In genomic region chr3:186930639-186931486, GRCh38 we compare ENCODE assay signal across 8 cellular contexts. TPM values are rescaled to one million over a fixed set of nuclear protein-coding genes. Genes with fewer than 3 reads are reported as not detected.
DNase-seq lines count a peak whose midpoint lies in the region; ATAC-seq and TF ChIP-seq lines count a peak whose summit lies in the region.

No MANE protein-coding gene starts in this region.

- H3K27ac ChIP-seq in ACC112 (ENCODE audit: low read depth, low read length), result no peak overlapping the region
- peak overlapping the region; percentile 94 for H3K27ac ChIP-seq in ectodermal cell (ENCODE audit: insufficient read depth, low read depth, low read length, poor library complexity, severe bottlenecking)

- no peaks in the 10 kb centered on the region for H3K9me3 ChIP-seq in ectodermal cell (ENCODE audit: control insufficient read depth, low read length)

- no peaks in the 10 kb centered on the region for H3K79me2 ChIP-seq in ACC112 (ENCODE audit: control insufficient read depth, insufficient read depth, low read length, unreplicated experiment)

- peak overlapping the region; percentile 97 for H3K4me3 Mint-ChIP-seq in memory B cell

- no peaks in the 10 kb centered on the region for H3K27me3 Mint-ChIP-seq in memory B cell

- WGBS in ectodermal cell, 2 experiments, result 0% methylated on average over 73 of the region's 73 CpGs

- H3K4me1 ChIP-seq in ACC112 (ENCODE audit: control insufficient read depth, insufficient read depth, low read length, unreplicated experiment), result peaks cover 8% of the 10 kb centered on the region
- H3K4me1 ChIP-seq in ectodermal cell (ENCODE audit: control insufficient read depth, insufficient read depth, low read length), result peaks cover 13% of the 10 kb centered on the region

- peaks cover 22% of the 10 kb centered on the region for H3K36me3 Mint-ChIP-seq in memory B cell

- H3K36me3 ChIP-seq in ACC112 (ENCODE audit: insufficient read depth, low read length) (no peaks in the 10 kb centered on the region), ectodermal cell (ENCODE audit: control insufficient read depth, insufficient read depth, low read length) (no peaks in the 10 kb centered on the region)

- peak overlapping the region; percentile 44 for H2AFZ ChIP-seq in ACC112 (ENCODE audit: low read length, unreplicated experiment)

- peaks cover 42% of the 10 kb centered on the region for H3K4me1 Mint-ChIP-seq in memory B cell

- DNase-seq in NCI-H2227 treated with DMSO at 0.1 percent for 48 hours (lab: John Stamatoyannopoulos, UW), result peak; percentile 27
- DNase-seq in activated CD4-positive, alpha-beta T cell treated with anti-CD3 and anti-CD28 coated beads, Interleukin-2, amount 50 U/mL, for 24 hours (ENCODE audit: low read depth in 1 of 2, low spot score in 1 of 2), result peak; percentile 43 to 50
- peak; percentile 67 to 68 for DNase-seq in memory B cell (ENCODE audit: low spot score in 2 of 2)
- peak; percentile 26 to 47 for DNase-seq in stimulated activated CD8-positive, alpha-beta memory T cell treated with anti-CD3 and anti-CD28 coated beads, Interleukin-4, amount 100 ng/mL, for 1 hour (ENCODE audit: low read depth in 2 of 2, low spot score in 1 of 2)

- peak; percentile 11 for TF ChIP-seq POLR2A in GM18526 (IDR thresholded peaks at IDR 0.05; ENCODE audit: extremely low read depth, insufficient read length)

- H3K27me3 ChIP-seq in ACC112 (ENCODE audit: insufficient read depth, low read length) (no peaks in the 10 kb centered on the region), ectodermal cell (ENCODE audit: control insufficient read depth, insufficient read depth, low read length, poor library complexity, severe bottlenecking) (peaks cover 3% of the 10 kb centered on the region)

- ATAC-seq in HG03060 (IDR thresholded peaks at IDR 0.05; ENCODE audit: low read depth, unreplicated experiment) (peak; percentile 73), memory B cell (ENCODE audit: low read depth) (peak; percentile 83)

- peak overlapping the region; percentile 84 for H3K4me3 ChIP-seq in ACC112 (ENCODE audit: low read depth, low read length)
- peak overlapping the region; percentile 75 for H3K4me3 ChIP-seq in ectodermal cell (ENCODE audit: insufficient read depth, low read depth, low read length)

- H3K9me3 Mint-ChIP-seq in memory B cell, result no peaks in the 10 kb centered on the region

- peak overlapping the region; percentile 92 for H3K27ac Mint-ChIP-seq in memory B cell

RNA-seq across cellular contexts. Expression of gene ST6GAL1, which starts 0.5 kb away (rescaled TPM):
- 69.5 TPM for polyA plus RNA-seq in ectodermal cell (2013, experiment 1 of 4)
- polyA plus RNA-seq in ectodermal cell (2013, experiment 2 of 4), result 60.2 TPM
- polyA plus RNA-seq in ectodermal cell (2013, experiment 3 of 4), result 41.4 TPM
- polyA plus RNA-seq in ectodermal cell (2013, experiment 4 of 4), result 50.6 TPM
